Comparison of ENCODE assay signal across 8 cellular contexts in the genomic region with DNA sequence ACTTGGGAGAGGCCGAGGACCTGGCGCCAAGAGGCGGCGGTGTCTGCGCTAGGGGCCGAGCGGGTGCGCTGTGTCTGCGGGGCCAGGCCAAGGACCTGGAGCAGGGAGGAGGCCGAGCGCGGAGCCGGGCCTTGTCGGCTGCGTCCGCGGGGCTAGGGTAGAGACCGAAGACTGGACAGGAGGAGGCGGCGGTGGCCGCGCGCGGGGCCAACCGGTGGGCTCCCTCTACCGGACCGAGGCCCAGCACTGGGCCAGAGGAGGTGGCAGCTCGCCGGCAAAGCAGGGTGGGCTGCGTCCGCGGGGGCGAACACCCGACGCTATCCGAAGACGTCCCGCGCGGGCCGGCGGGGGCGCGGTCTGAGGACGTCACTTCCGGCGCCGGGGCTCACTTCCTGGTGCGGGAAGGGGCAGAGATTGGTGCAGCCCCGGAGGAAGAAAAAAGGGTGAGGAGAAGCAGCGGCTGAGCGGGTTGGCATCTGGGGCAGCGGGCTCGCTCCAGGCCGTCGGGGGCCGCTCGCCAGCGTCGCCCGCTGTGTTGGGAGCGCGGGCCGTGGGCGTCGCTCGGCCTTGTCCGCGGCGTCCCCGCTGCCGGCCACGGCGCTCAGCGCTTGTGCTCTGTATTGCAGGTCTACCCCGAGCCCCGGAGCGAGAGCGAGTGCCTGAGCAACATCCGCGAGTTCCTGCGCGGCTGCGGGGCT. TPM values are rescaled to one million over a fixed set of nuclear protein-coding genes. Genes with fewer than 3 reads are reported as not detected.
DNase-seq lines count a peak whose midpoint lies in the region; ATAC-seq, FAIRE-seq and TF ChIP-seq lines count a peak whose summit lies in the region.

No MANE protein-coding gene starts in this region.

- intact Hi-C loops in psoas muscle (cut with DNase I), result loop anchor here in 1 of 2 donors (5.0 kb wide), 1 partner anchor 36 kb away; the partner anchor contains the start of gene ARHGEF7

- H3K36me3 ChIP-seq in right atrium auricular region, result no peaks in the 10 kb centered on the region
- no peaks in the 10 kb centered on the region for H3K36me3 ChIP-seq in psoas muscle (ENCODE audit: insufficient read depth in 1 of 2, low read depth in 1 of 2)

- H3K27ac ChIP-seq in right atrium auricular region (peak overlapping the region; percentile 94 to 99), psoas muscle (peak overlapping the region; percentile 96)

- peak; percentile 85 for ATAC-seq in HG02852 (IDR thresholded peaks at IDR 0.05; ENCODE audit: unreplicated experiment)
- ATAC-seq in psoas muscle, result peak; percentile 96

- peak; percentile 97 for DNase-seq in GM13977 (ENCODE audit: low spot score)
- DNase-seq in NCI-H146 (lab: John Stamatoyannopoulos, UW), result peak; percentile 94
- peak; percentile 79 to 93 (median 86) for DNase-seq in T-helper 1 cell
- DNase-seq in amygdala (lab: John Stamatoyannopoulos, UW), result peak; percentile 51 to 95 (median 88)
- DNase-seq in right atrium auricular region (ENCODE audit: low spot score), result peak; percentile 92
- peak; percentile 95 to 97 for DNase-seq in psoas muscle
- peak; percentile 91 for DNase-seq in urothelium cell line (ENCODE audit: low spot score)

- peaks cover 0 to 44% of the 10 kb centered on the region in 2 donors for H3K4me1 ChIP-seq in right atrium auricular region
- H3K4me1 ChIP-seq in psoas muscle, result peaks cover 33% of the 10 kb centered on the region

- in situ Hi-C loops in GM13977 (cut with MboI; ENCODE audit: low pct_unique_long_range_greater_than_20kb, low sequenced_read_pairs, unreplicated experiment), result no loop called here

- H3K27me3 ChIP-seq in right atrium auricular region (no peaks in the 10 kb centered on the region), psoas muscle (ENCODE audit: insufficient read depth in 3 of 3, low read length in 2 of 3) (no peaks in the 10 kb centered on the region)

- WGBS in psoas muscle, 3 donors, result 0% methylated on average over 60 to 84 of the region's 84 CpGs

- TF ChIP-seq CTCF in GM13977 (IDR thresholded peaks at IDR 0.05; ENCODE audit: extremely low read depth, insufficient read depth, missing control alignments), result peak; percentile 31
- TF ChIP-seq CTCF in right atrium auricular region (IDR thresholded peaks at IDR 0.05), result peak in 1 of 2 donors; percentile 48
- peak; percentile 2 for TF ChIP-seq CTCF in psoas muscle (IDR thresholded peaks at IDR 0.05)

- H3K9me3 ChIP-seq in right atrium auricular region, result no peaks in the 10 kb centered on the region
- no peaks in the 10 kb centered on the region for H3K9me3 ChIP-seq in psoas muscle

- FAIRE-seq in urothelium cell line (lab: Jason Lieb, UNC), result no peak

- H3K4me3 ChIP-seq in right atrium auricular region (peak overlapping the region; percentile 87 to 98), psoas muscle (peak overlapping the region; percentile 83)

RNA-seq across cellular contexts. Expression of gene ARHGEF7, which starts 38.3 kb away (rescaled TPM):
- 10 to 100 TPM; 27.8 to 36.9 TPM for total RNA-seq in right atrium auricular region
- 10 to 100 TPM; 44.1 to 53.6 (median 52.7) TPM for total RNA-seq in psoas muscle
- polyA plus RNA-seq in psoas muscle, result 10 to 100 TPM; 21.6 to 46.8 (median 22.3) TPM

Comparison
In these comparisons a context has a peak if more than half of its experiments do, and no peak if none do; other contexts are left out.
1. Peak in every context shown above with its lines: DNase-seq, ATAC-seq, H3K4me3 ChIP-seq and H3K27ac ChIP-seq.